Comparison of ENCODE assay signal across 1 cellular context in genomic region chr1:167524651-167525050, GRCh38.
TF ChIP-seq lines count a peak whose summit lies in the region.

No MANE protein-coding gene starts in this region.

TF ChIP-seq in K562, 482 proteins besides CTCF, POLR2A, EP300 and RAD21 (continued from another document and continues in another):
- no peak for TF ChIP-seq NR2C1 (IDR thresholded peaks at IDR 0.05)
- 0 out of 2 replicates have a peak, but pooled peaks have one; percentile 52 for TF ChIP-seq NR2C1 (tag; IDR thresholded peaks at IDR 0.05)
- no peak for TF ChIP-seq ZNF764 (CRISPR knock-in tag; IDR thresholded peaks at IDR 0.05; ENCODE audit: low read depth)
- TF ChIP-seq MLX (CRISPR knock-in tag; conservative IDR thresholded peaks at IDR 0.05): no peak
- peak; percentile 69 for TF ChIP-seq RAD51 (IDR thresholded peaks at IDR 0.05; ENCODE audit: borderline replicate concordance, low read depth)
- peak; percentile 77 for TF ChIP-seq JUND (IDR thresholded peaks at IDR 0.05; ENCODE audit: borderline replicate concordance, low read depth, low read length)
- peak; percentile 56; the same call in 1 of the 3 replicates for TF ChIP-seq JUND (tag; IDR thresholded peaks at IDR 0.05; ENCODE audit: borderline replicate concordance, low read depth, low read length)
- TF ChIP-seq PHF8 (IDR thresholded peaks at IDR 0.05; ENCODE audit: borderline replicate concordance, low read length): no peak
- TF ChIP-seq ZNF583 (CRISPR knock-in tag; IDR thresholded peaks at IDR 0.05): no peak
- TF ChIP-seq GTF2A2 (tag; IDR thresholded peaks at IDR 0.05): no peak
- TF ChIP-seq DMBX1 (CRISPR knock-in tag; IDR thresholded peaks at IDR 0.05; ENCODE audit: borderline replicate concordance): peak; percentile 78
- no peak for TF ChIP-seq ATF1 (CRISPR knock-in tag; IDR thresholded peaks at IDR 0.05)
- TF ChIP-seq ATF1 (tag; IDR thresholded peaks at IDR 0.05): peak; percentile 48; the same call in 1 of the 2 replicates
- TF ChIP-seq NFRKB (IDR thresholded peaks at IDR 0.05; ENCODE audit: low read depth): no peak
- TF ChIP-seq POLR2AphosphoS5 (IDR thresholded peaks at IDR 0.05; ENCODE audit: control insufficient read depth, insufficient read depth, low read depth, low read length): no peak
- TF ChIP-seq ZNF316 (IDR thresholded peaks at IDR 0.05): no peak
- TF ChIP-seq ZFP30 (CRISPR knock-in tag; IDR thresholded peaks at IDR 0.05; ENCODE audit: borderline replicate concordance): no peak
- peak; percentile 74 for TF ChIP-seq ZNF589 (CRISPR knock-in tag; IDR thresholded peaks at IDR 0.05; ENCODE audit: low read depth)
- no peak for TF ChIP-seq ZNF449 (CRISPR knock-in tag; IDR thresholded peaks at IDR 0.05)
- no peak for TF ChIP-seq E2F8 (IDR thresholded peaks at IDR 0.05; ENCODE audit: low read depth, partially characterized antibody)
- no peak for TF ChIP-seq ZNF24 (IDR thresholded peaks at IDR 0.05)
- TF ChIP-seq ELF1 (tag; IDR thresholded peaks at IDR 0.05): no peak
- TF ChIP-seq KDM5B (IDR thresholded peaks at IDR 0.05; ENCODE audit: insufficient replicate concordance, low read depth, low read length): no peak
- no peak for TF ChIP-seq ZKSCAN8 (CRISPR knock-in tag; IDR thresholded peaks at IDR 0.05)
- peak; percentile 94 to 97 for TF ChIP-seq MNT (conservative IDR thresholded peaks at IDR 0.05)
- TF ChIP-seq EP400 (IDR thresholded peaks at IDR 0.05): peak; percentile 94
- TF ChIP-seq HDAC2 (IDR thresholded peaks at IDR 0.05): peak; percentile 59; the same call in 1 of the 2 replicates
- TF ChIP-seq XRCC5 (IDR thresholded peaks at IDR 0.05; ENCODE audit: low read depth, low read length): no peak
- TF ChIP-seq SMAD4 (CRISPR knock-in tag; conservative IDR thresholded peaks at IDR 0.05): peak; percentile 90
- TF ChIP-seq ZNF347 (CRISPR knock-in tag; IDR thresholded peaks at IDR 0.05; ENCODE audit: low read depth): no peak
- TF ChIP-seq TAF1 (IDR thresholded peaks at IDR 0.05; ENCODE audit: control insufficient read depth, extremely low read depth, insufficient read depth, low read length, severe bottlenecking): no peak
- peak; percentile 60 for TF ChIP-seq MXD1 (CRISPR knock-in tag; IDR thresholded peaks at IDR 0.05; ENCODE audit: borderline replicate concordance, poor library complexity, severe bottlenecking)
- TF ChIP-seq ZBTB26 (CRISPR knock-in tag; IDR thresholded peaks at IDR 0.05): no peak
- peak; percentile 84 for TF ChIP-seq CEBPB (tag; IDR thresholded peaks at IDR 0.05)
- no peak for TF ChIP-seq NCOA1 (IDR thresholded peaks at IDR 0.05; ENCODE audit: low read depth)
- TF ChIP-seq PRMT5 (CRISPR knock-in tag; IDR thresholded peaks at IDR 0.05): no peak
- TF ChIP-seq KLF1 (tag; IDR thresholded peaks at IDR 0.05): no peak
- TF ChIP-seq ZNF518B (CRISPR knock-in tag; IDR thresholded peaks at IDR 0.05): no peak
- TF ChIP-seq ZNF639 (CRISPR knock-in tag; conservative IDR thresholded peaks at IDR 0.05 in 1 of 2, IDR thresholded peaks at IDR 0.05 in 1 of 2): no peak
- no peak for TF ChIP-seq HOXB6 (CRISPR knock-in tag; IDR thresholded peaks at IDR 0.05; ENCODE audit: borderline replicate concordance)
- no peak for TF ChIP-seq ZC3H11A (IDR thresholded peaks at IDR 0.05; ENCODE audit: low read depth, low read length)
- no peak for TF ChIP-seq NFE2L1 (tag; IDR thresholded peaks at IDR 0.05; ENCODE audit: borderline replicate concordance, low read depth)
- TF ChIP-seq ZNF592 (IDR thresholded peaks at IDR 0.05): peak; percentile 75; the same call in 1 of the 2 replicates
- no peak for TF ChIP-seq ZNF512 (tag; IDR thresholded peaks at IDR 0.05)
- 0 out of 2 replicates have a peak, but pooled peaks have one; percentile 26 for TF ChIP-seq NFXL1 (CRISPR knock-in tag; IDR thresholded peaks at IDR 0.05)
- TF ChIP-seq TOE1 (IDR thresholded peaks at IDR 0.05; ENCODE audit: borderline replicate concordance): peak; percentile 26; the same call in 1 of the 2 replicates
- TF ChIP-seq TOE1 (CRISPR knock-in tag; IDR thresholded peaks at IDR 0.05; ENCODE audit: borderline replicate concordance, low read depth): no peak
- no peak for TF ChIP-seq NFIX (CRISPR knock-in tag; IDR thresholded peaks at IDR 0.05; ENCODE audit: low read depth)
- TF ChIP-seq DNMT1 (IDR thresholded peaks at IDR 0.05): no peak
